Comparison of ENCODE assay signal across 23 cellular contexts in the genomic region with DNA sequence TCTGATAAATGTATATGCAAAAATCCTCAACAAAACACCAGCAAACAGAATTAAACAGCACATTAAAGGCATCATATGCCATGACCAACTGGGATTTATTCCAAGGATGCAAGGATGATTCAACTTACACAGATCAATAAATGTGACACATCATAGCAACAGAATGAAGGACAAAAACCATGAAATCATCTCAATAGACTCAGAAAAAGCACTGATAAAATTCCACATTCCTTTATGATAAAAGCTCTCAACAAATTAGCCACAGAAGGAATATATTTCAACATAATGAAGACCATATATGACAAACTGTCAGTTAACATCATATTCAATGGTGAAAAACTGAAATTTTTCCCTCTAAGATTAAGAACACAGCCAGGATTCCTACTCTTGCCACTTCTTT.
"Had no signal": no experiment of that assay in that cellular context is flagged by ENCODE, and none has a peak within 500 bp of the region (broad histone marks: within the 10 kb centered on the region; RNA-seq: fewer than 3 reads in every experiment).

No MANE protein-coding gene starts in this region.

- DNase-seq: activated CD4-positive, alpha-beta memory T cell treated with anti-CD3 and anti-CD28 coated beads for 36 hours; activated CD4-positive, alpha-beta T cell treated with anti-CD3 and anti-CD28 coated beads for 48 hours; activated CD4-positive, CD25-positive, alpha-beta regulatory T cell; activated effector memory CD4-positive, alpha-beta T cell treated with anti-CD3 and anti-CD28 coated beads, Interleukin-2, amount 50 U/mL, for 16 hours; activated naive CD4-positive, alpha-beta T cell treated with anti-CD3 and anti-CD28 coated beads, Interleukin-2, amount 10 ng/mL, durations not matched to agents 7 days and 5 days; aorta; central memory CD4-positive, alpha-beta T cell; dermis blood vessel endothelial cell; effector CD8-positive, alpha-beta T cell; gastrocnemius medialis; head of caudate nucleus; hypothalamus; left ventricle myocardium inferior; natural killer cell; right cardiac atrium; stimulated activated CD4-positive, alpha-beta T cell treated with anti-CD3 and anti-CD28 coated beads, Interleukin-12 subunit alpha, Interleukin-12 subunit beta, amount 100 ng/mL, for 4 hours; stimulated activated CD4-positive, alpha-beta T cell treated with anti-CD3 and anti-CD28 coated beads, Interleukin-4, amount 100 ng/mL, for 4 hours; stimulated activated naive CD8-positive, alpha-beta T cell treated with anti-CD3 and anti-CD28 coated beads, Interleukin-15, Interleukin-2, amounts not matched to agents 100 U/mL and 50 U/mL, for 24 hours; T1000; thyroid gland; upper lobe of right lung had no signal

- H2AFZ ChIP-seq: parathyroid adenoma had no signal

- H3K4me1 ChIP-seq: gastrocnemius medialis, parathyroid adenoma, thyroid gland, upper lobe of right lung had no signal

- H3K9me3 ChIP-seq: gastrocnemius medialis, thyroid gland, upper lobe of right lung had no signal

- H3K4me3 ChIP-seq: gastrocnemius medialis, left ventricle myocardium inferior, thyroid gland, upper lobe of right lung had no signal

- H3K9me3 Mint-ChIP-seq: activated CD4-positive, alpha-beta memory T cell treated with anti-CD3 and anti-CD28 coated beads for 36 hours; activated naive CD4-positive, alpha-beta T cell treated with anti-CD3 and anti-CD28 coated beads, Interleukin-2, amount 10 ng/mL, durations not matched to agents 7 days and 5 days; T-helper 1 cell treated with Interleukin-12 subunit alpha and Interleukin-12 subunit beta and Interleukin-4 antibody, amounts not matched to agents 30 μg/mL and 1 μg/mL, for 36 hours had no signal

- H3K36me3 ChIP-seq: gastrocnemius medialis, left ventricle myocardium inferior, thyroid gland, upper lobe of right lung had no signal

- H3K36me3 Mint-ChIP-seq: activated CD4-positive, alpha-beta memory T cell treated with anti-CD3 and anti-CD28 coated beads for 36 hours; activated naive CD4-positive, alpha-beta T cell treated with anti-CD3 and anti-CD28 coated beads, Interleukin-2, amount 10 ng/mL, durations not matched to agents 7 days and 5 days had no signal

- ATAC-seq: gastrocnemius medialis; natural killer cell; right cardiac atrium; stimulated activated naive CD8-positive, alpha-beta T cell treated with anti-CD3 and anti-CD28 coated beads, Interleukin-15, Interleukin-2, amounts not matched to agents 100 U/mL and 50 U/mL, for 24 hours; upper lobe of right lung had no signal

- H3K4me3 Mint-ChIP-seq: activated CD4-positive, alpha-beta memory T cell treated with anti-CD3 and anti-CD28 coated beads for 36 hours; activated naive CD4-positive, alpha-beta T cell treated with anti-CD3 and anti-CD28 coated beads, Interleukin-2, amount 10 ng/mL, durations not matched to agents 7 days and 5 days; natural killer cell; T-helper 1 cell treated with Interleukin-12 subunit alpha and Interleukin-12 subunit beta and Interleukin-4 antibody, amounts not matched to agents 30 μg/mL and 1 μg/mL, for 36 hours had no signal

- H3K27ac ChIP-seq: gastrocnemius medialis, left ventricle myocardium inferior, parathyroid adenoma, thyroid gland, upper lobe of right lung had no signal

- H3K27ac Mint-ChIP-seq: activated CD4-positive, alpha-beta memory T cell treated with anti-CD3 and anti-CD28 coated beads for 36 hours; activated naive CD4-positive, alpha-beta T cell treated with anti-CD3 and anti-CD28 coated beads, Interleukin-2, amount 10 ng/mL, durations not matched to agents 7 days and 5 days; natural killer cell; T-helper 1 cell treated with Interleukin-12 subunit alpha and Interleukin-12 subunit beta and Interleukin-4 antibody, amounts not matched to agents 30 μg/mL and 1 μg/mL, for 36 hours had no signal

- H3K9ac ChIP-seq: parathyroid adenoma had no signal

- H3K4me1 Mint-ChIP-seq: activated naive CD4-positive, alpha-beta T cell treated with anti-CD3 and anti-CD28 coated beads, Interleukin-2, amount 10 ng/mL, durations not matched to agents 7 days and 5 days; natural killer cell had no signal

- H3K27me3 ChIP-seq: gastrocnemius medialis, thyroid gland, upper lobe of right lung had no signal
